Comparison of ENCODE assay signal across 12 cellular contexts in genomic region chr20:23242104-23242503, GRCh38.
DNase-seq lines count a peak whose midpoint lies in the region; ATAC-seq and TF ChIP-seq lines count a peak whose summit lies in the region.
"Had no signal": no experiment of that assay in that cellular context is flagged by ENCODE, and none has a peak within 500 bp of the region (broad histone marks: within the 10 kb centered on the region; RNA-seq: fewer than 3 reads in every experiment).

No MANE protein-coding gene starts in this region.

- peak; percentile 5 for DNase-seq in activated effector memory CD4-positive, alpha-beta T cell treated with anti-CD3 and anti-CD28 coated beads, Interleukin-2, amount 50 U/mL, for 16 hours
- DNase-seq in activated effector memory CD4-positive, alpha-beta T cell treated with Interleukin-2 at 50 U/mL for 16 hours = no peak
- DNase-seq in NCI-H774 (lab: John Stamatoyannopoulos, UW) (peak; percentile 8), islet precursor cell (peak; percentile 35), upper lobe of right lung (peak; percentile 25), GM19238 (ENCODE audit: insufficient read length, low spot score) (no peak)
- no peak for DNase-seq in activated CD4-positive, alpha-beta T cell treated with anti-CD3 and anti-CD28 coated beads, Interleukin-2, amount 50 U/mL, for 48 hours
- DNase-seq: CD4-positive, alpha-beta T cell; GDM1; HCEC 1CT; HFFc6 had no signal

- intact Hi-C loops in upper lobe of right lung (cut with DNase I) = loop anchor here (10.0 kb wide), 1 partner anchor 93 kb away; no protein-coding TSS in a partner anchor

- no peaks in the 10 kb centered on the region for H3K9me3 ChIP-seq in upper lobe of right lung

- no peak overlapping the region for H3K4me3 ChIP-seq in upper lobe of right lung

- peaks cover 4% of the 10 kb centered on the region for H3K4me1 ChIP-seq in upper lobe of right lung

- H3K36me3 ChIP-seq in upper lobe of right lung = no peaks in the 10 kb centered on the region

- no peak overlapping the region for H3K27ac ChIP-seq in upper lobe of right lung

- H3K27me3 ChIP-seq in upper lobe of right lung = no peaks in the 10 kb centered on the region

- no peak for TF ChIP-seq CTCF in upper lobe of right lung (IDR thresholded peaks at IDR 0.05)

- ATAC-seq in upper lobe of right lung (peak; percentile 15), GM19467 (IDR thresholded peaks at IDR 0.05; ENCODE audit: unreplicated experiment) (no peak)

Comparison
In these comparisons a context has a peak if more than half of its experiments do, and no peak if none do; other contexts are left out.
1. DNase-seq: peak in activated effector memory CD4-positive, alpha-beta T cell treated with anti-CD3 and anti-CD28 coated beads, Interleukin-2, amount 50 U/mL, for 16 hours (single experiment), NCI-H774 (single experiment), islet precursor cell (single experiment) and upper lobe of right lung (single experiment); none in activated effector memory CD4-positive, alpha-beta T cell treated with Interleukin-2 at 50 U/mL for 16 hours (single experiment), activated CD4-positive, alpha-beta T cell treated with anti-CD3 and anti-CD28 coated beads, Interleukin-2, amount 50 U/mL, for 48 hours (0 of 2) and GM19238 (single experiment).